14 cellular contexts compared by ENCODE assay signal in genomic region chr11:12727556-12728070, GRCh38. TPM values are rescaled to one million over a fixed set of nuclear protein-coding genes. Genes with fewer than 3 reads are reported as not detected.
DNase-seq lines count a peak whose midpoint lies in the region; ATAC-seq, FAIRE-seq and TF ChIP-seq lines count a peak whose summit lies in the region.
"Had no signal": no experiment of that assay in that cellular context is flagged by ENCODE, and none has a peak within 500 bp of the region (broad histone marks: within the 10 kb centered on the region; RNA-seq: fewer than 3 reads in every experiment).

No MANE protein-coding gene starts in this region.

- H3K4me3 ChIP-seq in AG04449 (ENCODE audit: low read depth, low read length) (no peak overlapping the region), H1 (ENCODE audit: extremely low read depth in 1 of 4, insufficient read depth in 2 of 4, low read depth in 3 of 4, low read length in 4 of 4) (no peak overlapping the region)
- H3K4me3 ChIP-seq: lung had no signal

- TF ChIP-seq EP300 in H1 (IDR thresholded peaks at IDR 0.05; ENCODE audit: borderline replicate concordance in 1 of 2, low read depth in 2 of 2, low read length in 2 of 2): no peak

- no peak for TF ChIP-seq POLR2A in H1 (IDR thresholded peaks at IDR 0.05; ENCODE audit: control extremely low read depth in 1 of 2, low read depth in 2 of 2, low read length in 2 of 2)

- no peak overlapping the region for H3K23ac ChIP-seq in H1 (ENCODE audit: insufficient read length)

- H3K4ac ChIP-seq in H1 (replicated peaks; ENCODE audit: insufficient read length, low read depth, low read length): no peak overlapping the region

- H3K4me3 Mint-ChIP-seq in nephron (no peak overlapping the region), CD14-positive monocyte (no peak overlapping the region)
- H3K4me3 Mint-ChIP-seq: activated CD8-positive, alpha-beta memory T cell treated with anti-CD3 and anti-CD28 coated beads, Interleukin-2, amount 10 ng/mL, durations not matched to agents 7 days and 5 days; activated naive CD4-positive, alpha-beta T cell treated with anti-CD3 and anti-CD28 coated beads, Interleukin-2, amount 10 ng/mL, durations not matched to agents 7 days and 5 days had no signal

- DNase-seq in AG04449 (ENCODE audit: low read depth, low spot score): peak; percentile 42
- peak; percentile 36 for DNase-seq in M059J (ENCODE audit: low read depth)
- no peak for DNase-seq in H1 (ENCODE audit: low read depth in 1 of 2, low spot score in 2 of 2)
- no peak for DNase-seq in NCI-H2196 treated with DMSO at 0.1 percent for 48 hours (lab: John Stamatoyannopoulos, UW; ENCODE audit: unreplicated experiment)
- DNase-seq in medulla oblongata (ENCODE audit: extremely low spot score): no peak
- no peak for DNase-seq in CD14-positive monocyte (ENCODE audit: low spot score)
- DNase-seq: activated CD8-positive, alpha-beta memory T cell treated with anti-CD3 and anti-CD28 coated beads, Interleukin-2, amount 10 ng/mL, durations not matched to agents 7 days and 5 days; activated naive CD4-positive, alpha-beta T cell treated with anti-CD3 and anti-CD28 coated beads, Interleukin-2, amount 10 ng/mL, durations not matched to agents 7 days and 5 days; NCI-H1105; NCI-H345 had no signal

- 0 out of 2 replicates have a peak overlapping the region, but pooled peaks have one; percentile 73 for H2BK15ac ChIP-seq in H1 (ENCODE audit: low read length)

- peak overlapping the region in 1 of 2 experiments; percentile 6; a peak in 1 of 4 replicates for H3K4me2 ChIP-seq in H1 (ENCODE audit: insufficient read depth in 1 of 2, low read depth in 2 of 2, low read length in 2 of 2)

- no peak overlapping the region for H2BK120ac ChIP-seq in H1 (replicated peaks; ENCODE audit: low read depth, low read length)

- H2AK5ac ChIP-seq in H1 (ENCODE audit: low read depth, low read length): no peak overlapping the region

- H3K56ac ChIP-seq in H1 (replicated peaks; ENCODE audit: insufficient read length, low read depth, low read length): no peak overlapping the region

- H3K23me2 ChIP-seq in H1 (ENCODE audit: low read depth, low read length): no peaks in the 10 kb centered on the region; the same call in 1 of the 2 replicates

- H4K91ac ChIP-seq in H1 (replicated peaks; ENCODE audit: insufficient read length, low read length): no peak overlapping the region

- H3K14ac ChIP-seq in H1 (ENCODE audit: insufficient read length): no peak overlapping the region

- H3K4me1 Mint-ChIP-seq in nephron (peaks cover 75% of the 10 kb centered on the region), CD14-positive monocyte (no peaks in the 10 kb centered on the region)

- no peak overlapping the region for H3K27ac ChIP-seq in H1 (ENCODE audit: low read depth, low read length)
- H3K27ac ChIP-seq: VCaP had no signal

- H4K8ac ChIP-seq in H1 (ENCODE audit: extremely low read depth, insufficient read depth, low read length): no peak overlapping the region

- POLR2A ChIA-PET in AG04449 (lab: Yijun Ruan, JAX): no interaction called here
- POLR2A ChIA-PET in H1 (lab: Charles Lee; ENCODE audit: partially characterized antibody): no interaction called here

- peaks cover 3 to 28% of the 10 kb centered on the region in 2 experiments for H4K20me1 ChIP-seq in H1 (replicated peaks in 1 of 2; ENCODE audit: control insufficient read depth in 1 of 2, insufficient read depth in 2 of 2, low read length in 2 of 2)

- WGBS in H1 (ENCODE audit: extremely low coverage in 1 of 2, insufficient coverage in 1 of 2, insufficient read length in 1 of 2, insufficient replicate concordance in 2 of 2, low coverage in 1 of 2, low lambda C conversion rate in 2 of 2, missing lambda C conversion rate in 1 of 2), 2 experiments: 95% methylated on average over 3 of the region's 3 CpGs; no CpG with 5 or more reads in 1 of the 2 experiments

- H3K9me3 Mint-ChIP-seq in nephron (no peaks in the 10 kb centered on the region), CD14-positive monocyte (peaks cover 0 to 1% (median 0%) of the 10 kb centered on the region in 7 donors)
- H3K9me3 Mint-ChIP-seq: activated naive CD4-positive, alpha-beta T cell treated with anti-CD3 and anti-CD28 coated beads, Interleukin-2, amount 10 ng/mL, durations not matched to agents 7 days and 5 days had no signal

- H3K27ac Mint-ChIP-seq in nephron (peak overlapping the region; percentile 71 to 84 (median 80)), CD14-positive monocyte (no peak overlapping the region)
- H3K27ac Mint-ChIP-seq: activated CD8-positive, alpha-beta memory T cell treated with anti-CD3 and anti-CD28 coated beads, Interleukin-2, amount 10 ng/mL, durations not matched to agents 7 days and 5 days; activated naive CD4-positive, alpha-beta T cell treated with anti-CD3 and anti-CD28 coated beads, Interleukin-2, amount 10 ng/mL, durations not matched to agents 7 days and 5 days had no signal

- H3K36me3 Mint-ChIP-seq in nephron (ENCODE audit: low read depth) (no peaks in the 10 kb centered on the region), CD14-positive monocyte (no peaks in the 10 kb centered on the region)
- H3K36me3 Mint-ChIP-seq: activated CD8-positive, alpha-beta memory T cell treated with anti-CD3 and anti-CD28 coated beads, Interleukin-2, amount 10 ng/mL, durations not matched to agents 7 days and 5 days; activated naive CD4-positive, alpha-beta T cell treated with anti-CD3 and anti-CD28 coated beads, Interleukin-2, amount 10 ng/mL, durations not matched to agents 7 days and 5 days had no signal

- TF ChIP-seq CTCF in AG04449 (IDR thresholded peaks at IDR 0.05; ENCODE audit: insufficient read depth, low read length, missing control alignments) (no peak), H1 (IDR thresholded peaks at IDR 0.05; ENCODE audit: control extremely low read depth in 1 of 3, insufficient read depth in 1 of 3, low read depth in 1 of 3, low read length in 3 of 3) (no peak), nephron (IDR thresholded peaks at IDR 0.05; ENCODE audit: unreplicated experiment in 3 of 3) (no peak), CD14-positive monocyte (IDR thresholded peaks at IDR 0.05) (no peak)

- H3K27me3 Mint-ChIP-seq in nephron (ENCODE audit: low read depth): no peaks in the 10 kb centered on the region
- H3K27me3 Mint-ChIP-seq in CD14-positive monocyte (ENCODE audit: low read depth in 3 of 3): peaks cover 4 to 12% (median 4%) of the 10 kb centered on the region in 3 donors

- H3K9ac ChIP-seq in H1 (replicated peaks in 1 of 4; ENCODE audit: extremely low read depth in 1 of 4, low read depth in 3 of 4, low read length in 3 of 4): no peak overlapping the region

- H2BK20ac ChIP-seq in H1 (ENCODE audit: low read length): no peak overlapping the region

- H3K79me1 ChIP-seq in H1 (ENCODE audit: low read depth, low read length): peaks cover 6% of the 10 kb centered on the region

- H2BK5ac ChIP-seq in H1 (ENCODE audit: low read depth, low read length): 0 out of 2 replicates have a peak overlapping the region, but pooled peaks have one; percentile 15

- no peaks in the 10 kb centered on the region; a peak in 1 of 7 replicates for H3K27me3 ChIP-seq in H1 (replicated peaks in 1 of 4; ENCODE audit: control insufficient read depth in 3 of 4, extremely low read depth in 1 of 4, insufficient read depth in 3 of 4, low read length in 3 of 4)

- no peak for FAIRE-seq in H1 (lab: Jason Lieb, UNC)

- intact Hi-C loops in CD14-positive monocyte (cut with micrococcal nuclease): no loop called here

- no peak for ATAC-seq in HG02623 (IDR thresholded peaks at IDR 0.05; ENCODE audit: unreplicated experiment)
- ATAC-seq: activated CD8-positive, alpha-beta memory T cell treated with anti-CD3 and anti-CD28 coated beads, Interleukin-2, amount 10 ng/mL, durations not matched to agents 7 days and 5 days had no signal

- CTCF ChIA-PET in AG04449 (lab: Yijun Ruan, JAX): interaction anchor here (1.1 to 2.4 kb wide), 3 partner anchors 19 to 439 kb away, joined by 3 to 5 read pairs (median 4); no protein-coding TSS in a partner anchor
- CTCF ChIA-PET in H1 (lab: Charles Lee; ENCODE audit: partially characterized antibody): interaction anchor here (1.3 to 1.5 kb wide), 2 partner anchors 8 to 166 kb away, joined by 4 read pairs; no protein-coding TSS in a partner anchor

- H3K79me2 ChIP-seq in H1 (ENCODE audit: control insufficient read depth in 1 of 2, insufficient read depth in 2 of 2, low read length in 2 of 2): peaks cover 15 to 88% of the 10 kb centered on the region in 2 experiments

- H3K9me3 ChIP-seq in H1 (ENCODE audit: insufficient read depth in 2 of 2, low read depth in 1 of 2, low read length in 1 of 2): no peaks in the 10 kb centered on the region

- no peak overlapping the region for H3K18ac ChIP-seq in H1 (ENCODE audit: extremely low read depth, low read length)

- H4K5ac ChIP-seq in H1 (ENCODE audit: insufficient read length, low read depth, low read length): no peak overlapping the region

- H2BK12ac ChIP-seq in H1 (ENCODE audit: low read depth, low read length): no peak overlapping the region

- TF ChIP-seq RAD21 in H1 (IDR thresholded peaks at IDR 0.05 in 1 of 2, conservative IDR thresholded peaks at IDR 0.05 in 1 of 2; ENCODE audit: low read depth in 2 of 2, low read length in 2 of 2): no peak

- no peak overlapping the region for H2AFZ ChIP-seq in H1 (ENCODE audit: low read length)

- no peaks in the 10 kb centered on the region for H3K36me3 ChIP-seq in H1 (ENCODE audit: control insufficient read depth in 2 of 4, insufficient read depth in 4 of 4, low read length in 3 of 4)

- peaks cover 8 to 28% (median 19%) of the 10 kb centered on the region in 4 experiments; a peak in 6 of 7 replicates for H3K4me1 ChIP-seq in H1 (replicated peaks in 1 of 4; ENCODE audit: control insufficient read depth in 3 of 4, insufficient read depth in 4 of 4, low read length in 3 of 4)

TF ChIP-seq in H1, 55 proteins besides CTCF, POLR2A, EP300 and RAD21 (continues in another document):
- TF ChIP-seq SP2 (IDR thresholded peaks at IDR 0.05; ENCODE audit: low read length): no peak
- no peak for TF ChIP-seq RNF2 (IDR thresholded peaks at IDR 0.05; ENCODE audit: borderline replicate concordance, low read depth, low read length, missing control alignments, poor library complexity, severe bottlenecking)
- no peak for TF ChIP-seq TAF1 (IDR thresholded peaks at IDR 0.05; ENCODE audit: low read depth, low read length)
- no peak for TF ChIP-seq YY1 (IDR thresholded peaks at IDR 0.05; ENCODE audit: low read depth, low read length)
- no peak for TF ChIP-seq CBX8 (IDR thresholded peaks at IDR 0.05; ENCODE audit: borderline replicate concordance, low read depth, low read length)

RNA-seq across cellular contexts. Expression of gene TEAD1, which starts 53.4 kb away (rescaled TPM):
- 53.6 and 83.2 TPM in 2 replicates for total RNA-seq in M059J (2014; rRNA removed; shearing (Covaris generic))
- 62.8 and 67.4 TPM in 2 replicates for total RNA-seq in H1 (2021; fragmentation: NEBNext Ultra II Directional; extraction: Animal tissue kit (Norgen Biotek cat#: 25700))
- 15.6 and 17.2 TPM in 2 replicates for polyA plus RNA-seq in H1 (2011; rRNA removed)
- polyA plus RNA-seq in H1 (2011; cell fraction: cytosol; rRNA removed): 19.0 TPM
- 31.2 TPM for polyA plus RNA-seq in H1 (2011; cell fraction: nucleus; rRNA removed)
- 15.4 to 30.4 TPM (median 23.4 TPM) in 4 replicates for polyA plus RNA-seq in H1 (2012, experiment 1 of 2)
- polyA plus RNA-seq in H1 (2012, experiment 2 of 2): 1.0 TPM
- 20.0 TPM for polyA plus RNA-seq in H1 (2013, experiment 1 of 2)
- 19.5 TPM for polyA plus RNA-seq in H1 (2013, experiment 2 of 2)
- 54.9 and 60.0 TPM in 2 replicates for polyA minus RNA-seq in H1 (2011; rRNA and poly(A)+ RNA removed)
- polyA minus RNA-seq in H1 (2011; cell fraction: cytosol; rRNA and poly(A)+ RNA removed): 29.1 TPM
- 73.7 TPM for polyA minus RNA-seq in H1 (2011; cell fraction: nucleus; rRNA and poly(A)+ RNA removed)
- polyA plus RNA-seq in CD14-positive monocyte: not detected

Comparison
In these comparisons a context has a peak if more than half of its experiments do, and no peak if none do; other contexts are left out.
1. DNase-seq: peak in AG04449 (single experiment) and M059J (single experiment); none in H1 (0 of 2), NCI-H2196 treated with DMSO at 0.1 percent for 48 hours (single experiment), medulla oblongata (single experiment) and CD14-positive monocyte (single experiment).
2. H3K27ac Mint-ChIP-seq: peak in nephron (3 of 3); none in CD14-positive monocyte (0 of 7).